ENCODE assay signal across 23 cellular contexts in the genomic region with DNA sequence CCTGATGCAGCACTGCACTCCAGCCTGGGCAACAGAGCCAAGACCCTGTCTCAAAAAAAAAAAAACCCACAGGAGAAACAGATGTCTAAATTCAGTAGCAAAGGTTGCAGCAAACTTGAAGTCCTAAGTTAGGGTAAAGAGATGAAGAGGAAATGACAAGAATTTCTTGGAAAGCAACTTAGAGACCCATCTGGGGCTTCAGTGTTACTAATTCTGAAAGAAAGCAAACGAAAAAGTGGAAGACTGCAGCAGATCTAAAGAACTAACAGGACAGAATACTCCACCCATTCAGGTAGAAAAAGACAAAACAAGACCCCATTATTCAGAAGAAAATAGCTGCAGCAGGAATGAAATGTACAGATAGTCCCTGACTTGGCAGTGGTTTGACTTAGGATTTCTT. TPM values are rescaled to one million over a fixed set of nuclear protein-coding genes. Genes with fewer than 3 reads are reported as not detected.
DNase-seq lines count a peak whose midpoint lies in the region; ATAC-seq, FAIRE-seq and TF ChIP-seq lines count a peak whose summit lies in the region.
"Had no signal": no experiment of that assay in that cellular context is flagged by ENCODE, and none has a peak within 500 bp of the region (broad histone marks: within the 10 kb centered on the region; RNA-seq: fewer than 3 reads in every experiment).

No MANE protein-coding gene starts in this region.

- no peaks in the 10 kb centered on the region for H3K27me3 Mint-ChIP-seq in activated T-cell treated with anti-CD3 and anti-CD28 coated beads, Interleukin-2, amount 50 U/mL, for 24 hours
- H3K27me3 Mint-ChIP-seq in activated CD8-positive, alpha-beta T cell treated with anti-CD3 and anti-CD28 coated beads, Interleukin-2, amount 10 ng/mL, durations not matched to agents 7 days and 5 days (ENCODE audit: low read depth), result no peaks in the 10 kb centered on the region
- no peaks in the 10 kb centered on the region for H3K27me3 Mint-ChIP-seq in stimulated activated naive CD8-positive, alpha-beta T cell treated with anti-CD3 and anti-CD28 coated beads, Interleukin-15, Interleukin-2, amounts not matched to agents 100 ng/mL and 50 ng/mL, for 24 hours

- H3K36me3 Mint-ChIP-seq in activated T-cell treated with anti-CD3 and anti-CD28 coated beads, Interleukin-2, amount 50 U/mL, for 24 hours (ENCODE audit: low read depth), result peaks cover 93% of the 10 kb centered on the region
- peaks cover 83% of the 10 kb centered on the region for H3K36me3 Mint-ChIP-seq in activated CD8-positive, alpha-beta T cell treated with anti-CD3 and anti-CD28 coated beads, Interleukin-2, amount 10 ng/mL, durations not matched to agents 7 days and 5 days (ENCODE audit: low read depth)
- peaks cover 76% of the 10 kb centered on the region for H3K36me3 Mint-ChIP-seq in stimulated activated naive CD8-positive, alpha-beta T cell treated with anti-CD3 and anti-CD28 coated beads, Interleukin-15, Interleukin-2, amounts not matched to agents 100 ng/mL and 50 ng/mL, for 24 hours (ENCODE audit: low read depth)

- ATAC-seq in activated CD8-positive, alpha-beta T cell treated with anti-CD3 and anti-CD28 coated beads, Interleukin-2, amount 10 ng/mL, durations not matched to agents 7 days and 5 days, result peak; percentile 63
- no peak for ATAC-seq in GM18511 (IDR thresholded peaks at IDR 0.05; ENCODE audit: unreplicated experiment)
- no peak for ATAC-seq in pancreas

- DNase-seq in activated T-cell treated with anti-CD3 and anti-CD28 coated beads, Interleukin-2, amount 50 U/mL, for 24 hours, result no peak
- no peak for DNase-seq in activated T-cell treated with anti-CD3 and anti-CD28 coated beads, Interleukin-2, amount 50 U/mL, for 1 hour
- DNase-seq in activated CD8-positive, alpha-beta T cell treated with anti-CD3 and anti-CD28 coated beads, Interleukin-2, amount 10 ng/mL, durations not matched to agents 7 days and 5 days, result no peak
- DNase-seq in keratinocyte (ENCODE audit: low read depth, low spot score) (no peak), NCI-H1048 (lab: John Stamatoyannopoulos, UW) (no peak), pancreas (no peak)
- DNase-seq: ACHN; DMS53; foreskin melanocyte; hypothalamus; Kasumi-1; kidney glomerular epithelial cell; NCI-H1105; NCI-H69; OCI-M1; SJCRH30; stimulated activated CD8-positive, alpha-beta memory T cell treated with anti-CD3 and anti-CD28 coated beads, Interleukin-4, amount 100 ng/mL, for 48 hours; T-helper 9 cell; tibial artery had no signal

- WGBS in pancreas, 2 donors, result 80 to 100% methylated on average over 1 of the region's 1 CpG

- TF ChIP-seq CTCF in keratinocyte (optimal IDR thresholded peaks at IDR 0.05 in 1 of 3, IDR thresholded peaks at IDR 0.05 in 1 of 3, conservative IDR thresholded peaks at IDR 0.05 in 1 of 3; ENCODE audit: extremely low read depth in 1 of 3, insufficient read depth in 2 of 3, low read length in 3 of 3), result no peak
- no peak for TF ChIP-seq CTCF in pancreas (IDR thresholded peaks at IDR 0.05)

- H3K9me3 Mint-ChIP-seq in activated T-cell treated with anti-CD3 and anti-CD28 coated beads, Interleukin-2, amount 50 U/mL, for 24 hours, result peaks cover 27% of the 10 kb centered on the region
- H3K9me3 Mint-ChIP-seq in activated CD8-positive, alpha-beta T cell treated with anti-CD3 and anti-CD28 coated beads, Interleukin-2, amount 10 ng/mL, durations not matched to agents 7 days and 5 days (ENCODE audit: insufficient read depth), result peaks cover 21% of the 10 kb centered on the region
- H3K9me3 Mint-ChIP-seq in stimulated activated naive CD8-positive, alpha-beta T cell treated with anti-CD3 and anti-CD28 coated beads, Interleukin-15, Interleukin-2, amounts not matched to agents 100 ng/mL and 50 ng/mL, for 24 hours, result no peaks in the 10 kb centered on the region

- peaks cover 47% of the 10 kb centered on the region for H3K4me1 Mint-ChIP-seq in activated T-cell treated with anti-CD3 and anti-CD28 coated beads, Interleukin-2, amount 50 U/mL, for 24 hours (ENCODE audit: low read depth)
- H3K4me1 Mint-ChIP-seq in activated CD8-positive, alpha-beta T cell treated with anti-CD3 and anti-CD28 coated beads, Interleukin-2, amount 10 ng/mL, durations not matched to agents 7 days and 5 days (ENCODE audit: low read depth), result peaks cover 34% of the 10 kb centered on the region
- peaks cover 55% of the 10 kb centered on the region for H3K4me1 Mint-ChIP-seq in stimulated activated naive CD8-positive, alpha-beta T cell treated with anti-CD3 and anti-CD28 coated beads, Interleukin-15, Interleukin-2, amounts not matched to agents 100 ng/mL and 50 ng/mL, for 24 hours (ENCODE audit: low read depth)
- H3K4me1 Mint-ChIP-seq: CD14-positive monocyte had no signal

- FAIRE-seq in keratinocyte (lab: Jason Lieb, UNC) (no peak), pancreas (lab: Jason Lieb, UNC) (no peak)
- FAIRE-seq: colon had no signal

- intact Hi-C loops in pancreas (cut with DNase I), result no loop called here

- H3K4me3 Mint-ChIP-seq in activated T-cell treated with anti-CD3 and anti-CD28 coated beads, Interleukin-2, amount 50 U/mL, for 24 hours, result no peak overlapping the region
- H3K4me3 Mint-ChIP-seq in activated CD8-positive, alpha-beta T cell treated with anti-CD3 and anti-CD28 coated beads, Interleukin-2, amount 10 ng/mL, durations not matched to agents 7 days and 5 days, result peak overlapping the region; percentile 5
- no peak overlapping the region for H3K4me3 Mint-ChIP-seq in stimulated activated naive CD8-positive, alpha-beta T cell treated with anti-CD3 and anti-CD28 coated beads, Interleukin-15, Interleukin-2, amounts not matched to agents 100 ng/mL and 50 ng/mL, for 24 hours
- H3K4me3 Mint-ChIP-seq: CD14-positive monocyte had no signal

- dilution Hi-C loops in keratinocyte (cut with MboI; ENCODE audit: extremely low pct_ligation_motif_present, low sequenced_read_pairs), result no loop called here

- peaks cover 23% of the 10 kb centered on the region for H3K4me1 ChIP-seq in keratinocyte (ENCODE audit: control insufficient read depth, extremely low read depth, insufficient read depth, low read length)
- no peaks in the 10 kb centered on the region for H3K4me1 ChIP-seq in pancreas
- H3K4me1 ChIP-seq: SJCRH30 had no signal

- H3K9me1 ChIP-seq in keratinocyte (ENCODE audit: control insufficient read depth, extremely low read depth, insufficient read depth, low read length), result no peaks in the 10 kb centered on the region

- peak overlapping the region; percentile 91 for H3K27ac Mint-ChIP-seq in activated T-cell treated with anti-CD3 and anti-CD28 coated beads, Interleukin-2, amount 50 U/mL, for 24 hours
- H3K27ac Mint-ChIP-seq in activated CD8-positive, alpha-beta T cell treated with anti-CD3 and anti-CD28 coated beads, Interleukin-2, amount 10 ng/mL, durations not matched to agents 7 days and 5 days, result peak overlapping the region; percentile 84
- peak overlapping the region; percentile 92 for H3K27ac Mint-ChIP-seq in stimulated activated naive CD8-positive, alpha-beta T cell treated with anti-CD3 and anti-CD28 coated beads, Interleukin-15, Interleukin-2, amounts not matched to agents 100 ng/mL and 50 ng/mL, for 24 hours

- no peak overlapping the region for H3K4me3 ChIP-seq in keratinocyte (ENCODE audit: control insufficient read depth in 2 of 3, extremely low read depth in 1 of 3, insufficient read depth in 2 of 3, low read depth in 1 of 3, low read length in 3 of 3)
- no peak overlapping the region for H3K4me3 ChIP-seq in pancreas
- H3K4me3 ChIP-seq: SJCRH30, tibial artery had no signal

- no peaks in the 10 kb centered on the region for H3K79me2 ChIP-seq in keratinocyte (ENCODE audit: control insufficient read depth, insufficient read depth, low read length)

- H2AFZ ChIP-seq in keratinocyte (ENCODE audit: control insufficient read depth, low read length), result no peak overlapping the region

- H3K4me2 ChIP-seq in keratinocyte (ENCODE audit: control insufficient read depth, extremely low read depth, insufficient read depth, low read depth, low read length), result no peak overlapping the region

- no peaks in the 10 kb centered on the region for H3K9me3 ChIP-seq in keratinocyte (ENCODE audit: control insufficient read depth, low read depth, low read length)
- no peaks in the 10 kb centered on the region for H3K9me3 ChIP-seq in pancreas
- H3K9me3 ChIP-seq: SJCRH30, tibial artery had no signal

- no peaks in the 10 kb centered on the region for H3K36me3 ChIP-seq in keratinocyte (ENCODE audit: control insufficient read depth in 2 of 2, extremely low read depth in 1 of 2, insufficient read depth in 2 of 2, low read length in 2 of 2)
- peaks cover 0 to 6% (median 0%) of the 10 kb centered on the region in 3 donors for H3K36me3 ChIP-seq in pancreas

- no peaks in the 10 kb centered on the region for H4K20me1 ChIP-seq in keratinocyte (ENCODE audit: control insufficient read depth, extremely low read depth, insufficient read depth, low read length)

- POLR2A ChIA-PET in activated CD8-positive, alpha-beta T cell treated with anti-CD3 and anti-CD28 coated beads, Interleukin-2, amount 10 ng/mL, durations not matched to agents 7 days and 5 days (lab: Charles Lee), result interaction anchor here (1.8 to 3.5 kb wide), 2 partner anchors 12 to 32 kb away, joined by 4 to 15 read pairs; a partner anchor contains a TSS

- H3K9ac ChIP-seq in keratinocyte (ENCODE audit: control insufficient read depth, extremely low read depth, insufficient read depth, low read length), result no peak overlapping the region

- H3K27me3 ChIP-seq in keratinocyte (ENCODE audit: control insufficient read depth, extremely low read depth, insufficient read depth, low read length), result no peaks in the 10 kb centered on the region
- no peaks in the 10 kb centered on the region for H3K27me3 ChIP-seq in pancreas
- H3K27me3 ChIP-seq: SJCRH30, tibial artery had no signal

- peak overlapping the region; percentile 84 for H3K27ac ChIP-seq in keratinocyte (ENCODE audit: control insufficient read depth, insufficient read depth, low read length)
- no peak overlapping the region for H3K27ac ChIP-seq in pancreas
- H3K27ac ChIP-seq: SJCRH30, tibial artery had no signal

- CTCF ChIA-PET in activated CD8-positive, alpha-beta T cell treated with anti-CD3 and anti-CD28 coated beads, Interleukin-2, amount 10 ng/mL, durations not matched to agents 7 days and 5 days (lab: Charles Lee), result interaction anchor here (1.5 kb wide), 1 partner anchor 31 kb away, joined by 5 read pairs; a partner anchor contains a TSS

RNA-seq across cellular contexts. Expression of a gene that starts 31.9 kb away (rescaled TPM):
- total RNA-seq in activated CD8-positive, alpha-beta T cell treated with anti-CD3 and anti-CD28 coated beads, Interleukin-2, amount 10 ng/mL, durations not matched to agents 7 days and 5 days, result 100 to 1,000 TPM; 112 to 126 TPM
- polyA plus RNA-seq in keratinocyte (14.5 to 19.7 TPM (median 14.9 TPM) in 3 replicates), pancreas (10 to 100 TPM; 23.1 to 25.2 TPM)
- 15.6 TPM for polyA plus RNA-seq in keratinocyte (2011; ENCODE audit: low read depth)
- polyA plus RNA-seq in keratinocyte (2011; cell fraction: cytosol; rRNA removed), result 7.1 and 13.3 TPM in 2 replicates
- polyA plus RNA-seq in keratinocyte (2011; cell fraction: nucleus; rRNA removed), result 16.1 and 26.8 TPM in 2 replicates
- 10.5 and 10.9 TPM in 2 replicates for polyA plus RNA-seq in keratinocyte (2012; ENCODE audit: low replicate concordance)
- polyA minus RNA-seq in keratinocyte, result 8.6 to 36.2 TPM (median 19.1 TPM) in 3 replicates
- polyA minus RNA-seq in keratinocyte (2011; cell fraction: cytosol; rRNA and poly(A)+ RNA removed), result 9.6 TPM
- 20.6 and 31.7 TPM in 2 replicates for polyA minus RNA-seq in keratinocyte (2011; cell fraction: nucleus; rRNA and poly(A)+ RNA removed)
- 10 to 100 TPM; 10.6 to 32.1 (median 15.6) TPM for total RNA-seq in pancreas
